9 cellular contexts compared by ENCODE assay signal in genomic region chr10:21523557-21524008, GRCh38. TPM values are rescaled to one million over a fixed set of nuclear protein-coding genes. Genes with fewer than 3 reads are reported as not detected.
DNase-seq lines count a peak whose midpoint lies in the region; ATAC-seq and TF ChIP-seq lines count a peak whose summit lies in the region.
"Had no signal": no experiment of that assay in that cellular context is flagged by ENCODE, and none has a peak within 500 bp of the region (broad histone marks: within the 10 kb centered on the region; RNA-seq: fewer than 3 reads in every experiment).

No MANE protein-coding gene starts in this region.

- peak overlapping the region; percentile 57 for H3K27ac Mint-ChIP-seq in T-helper 17 cell

- no peaks in the 10 kb centered on the region for H3K9me3 Mint-ChIP-seq in activated T-cell treated with anti-CD3 and anti-CD28 coated beads, Interleukin-2, amount 50 U/mL, for 4 hours

- intact Hi-C loops in testis (cut with DNase I; ENCODE audit: low total_unique reads) = no loop called here

- H3K27me3 Mint-ChIP-seq in activated T-cell treated with anti-CD3 and anti-CD28 coated beads, Interleukin-2, amount 50 U/mL, for 4 hours (ENCODE audit: low read depth) = peaks cover 57% of the 10 kb centered on the region
- H3K27me3 Mint-ChIP-seq in T-helper 17 cell = peaks cover 38% of the 10 kb centered on the region

- peak overlapping the region; percentile 39 for H3K4me3 Mint-ChIP-seq in activated T-cell treated with anti-CD3 and anti-CD28 coated beads, Interleukin-2, amount 50 U/mL, for 4 hours
- H3K4me3 Mint-ChIP-seq in T-helper 17 cell = peak overlapping the region; percentile 25

- peak overlapping the region; percentile 52 for H3K27ac ChIP-seq in layer of hippocampus (ENCODE audit: low read depth, low read length)
- H3K27ac ChIP-seq in testis = peak overlapping the region in 1 of 2 donors; percentile 100
- H3K27ac ChIP-seq: neutrophil had no signal

- 10 to 28% methylated on average over 3 of the region's 3 CpGs for WGBS in testis, 2 donors

- peak overlapping the region in 1 of 2 donors; percentile 82 for H3K4me3 ChIP-seq in testis

- no peak for TF ChIP-seq CTCF in testis (IDR thresholded peaks at IDR 0.05)

- DNase-seq in activated T-cell treated with anti-CD3 and anti-CD28 coated beads, Interleukin-2, amount 50 U/mL, for 4 hours = no peak
- DNase-seq in activated T-cell treated with anti-CD3 and anti-CD28 coated beads, Interleukin-2, amount 50 U/mL, for 48 hours = no peak
- DNase-seq in T-helper 17 cell (no peak), testis (peak; percentile 70), DMS153 (lab: John Stamatoyannopoulos, UW) (no peak)

- TF ChIP-seq POLR2A in testis (IDR thresholded peaks at IDR 0.05) = no peak

- no peaks in the 10 kb centered on the region for H3K36me3 Mint-ChIP-seq in activated T-cell treated with anti-CD3 and anti-CD28 coated beads, Interleukin-2, amount 50 U/mL, for 4 hours (ENCODE audit: insufficient read depth)
- H3K36me3 Mint-ChIP-seq in T-helper 17 cell (ENCODE audit: low read depth) = peaks cover 4% of the 10 kb centered on the region

- H3K4me1 Mint-ChIP-seq in activated T-cell treated with anti-CD3 and anti-CD28 coated beads, Interleukin-2, amount 50 U/mL, for 4 hours (ENCODE audit: low read depth) = peaks cover 47% of the 10 kb centered on the region
- peaks cover 39% of the 10 kb centered on the region for H3K4me1 Mint-ChIP-seq in T-helper 17 cell

- no peaks in the 10 kb centered on the region for H3K9me3 ChIP-seq in T-helper 17 cell (ENCODE audit: control insufficient read depth, low read length, poor library complexity, severe bottlenecking)
- no peaks in the 10 kb centered on the region for H3K9me3 ChIP-seq in testis
- H3K9me3 ChIP-seq: neutrophil had no signal

- H3K36me3 ChIP-seq in testis (ENCODE audit: low read depth, missing control alignments) = no peaks in the 10 kb centered on the region
- H3K36me3 ChIP-seq: neutrophil had no signal

- no peak for ATAC-seq in activated T-cell treated with anti-CD3 and anti-CD28 coated beads, Interleukin-2, amount 50 U/mL, for 4 hours
- ATAC-seq in T-helper 17 cell (no peak), HG02981 (IDR thresholded peaks at IDR 0.05; ENCODE audit: unreplicated experiment) (no peak), HG02588 (IDR thresholded peaks at IDR 0.05; ENCODE audit: unreplicated experiment) (no peak)

- H3K27me3 ChIP-seq in layer of hippocampus (ENCODE audit: control insufficient read depth, insufficient read depth, low read length) = no peaks in the 10 kb centered on the region
- H3K27me3 ChIP-seq in testis = no peaks in the 10 kb centered on the region

- H3K4me1 ChIP-seq in testis = peaks cover 27% of the 10 kb centered on the region

RNA-seq across cellular contexts. Expression of gene SKIDA1, which starts 1.9 kb away (rescaled TPM):
- not detected for total RNA-seq in activated T-cell treated with anti-CD3 and anti-CD28 coated beads, Interleukin-2, amount 50 U/mL, for 4 hours
- total RNA-seq in T-helper 17 cell = under 1 TPM; 0.34 to 0.37 TPM
- 1 to 10 TPM; 6.6 to 6.9 TPM for total RNA-seq in testis
- 4.7 TPM for polyA plus RNA-seq in testis (ENCODE audit: insufficient read depth, low read depth, low replicate concordance)

RNA-seq across cellular contexts. Expression of gene MLLT10, which starts 10.4 kb away (rescaled TPM):
- total RNA-seq in activated T-cell treated with anti-CD3 and anti-CD28 coated beads, Interleukin-2, amount 50 U/mL, for 4 hours = 10 to 100 TPM; 28.6 to 30.6 (median 29.4) TPM
- total RNA-seq in T-helper 17 cell (10 to 100 TPM; 68.6 to 72.0 TPM), testis (100 to 1,000 TPM; 130 to 144 TPM)
- polyA plus RNA-seq in testis (ENCODE audit: insufficient read depth, low read depth, low replicate concordance) = 243 TPM

Comparison
In these comparisons a context has a peak if more than half of its experiments do, and no peak if none do; other contexts are left out.
1. RNA of gene SKIDA1, which starts 1.9 kb away (total RNA-seq): 6.6 to 6.9 TPM in testis; 0.34 to 0.37 TPM in T-helper 17 cell and not detected in activated T-cell treated with anti-CD3 and anti-CD28 coated beads, Interleukin-2, amount 50 U/mL, for 4 hours; every median in the first group is over 4 times any median in the second.